3 cellular contexts compared by ENCODE assay signal in genomic region chr10:102297132-102297531, GRCh38.
TF ChIP-seq lines count a peak whose summit lies in the region.

No MANE protein-coding gene starts in this region.

TF ChIP-seq in GM12891, 5 proteins besides CTCF, POLR2A, EP300 and RAD21:
- no peak for TF ChIP-seq PAX5 (IDR thresholded peaks at IDR 0.05; ENCODE audit: insufficient read depth, low read length, severe bottlenecking)
- no peak for TF ChIP-seq POU2F2 (IDR thresholded peaks at IDR 0.05; ENCODE audit: low read depth, low read length)
- TF ChIP-seq TAF1 (IDR thresholded peaks at IDR 0.05; ENCODE audit: low read depth, low read length) = no peak
- TF ChIP-seq SPI1 (IDR thresholded peaks at IDR 0.05; ENCODE audit: low read depth, low read length) = no peak
- TF ChIP-seq POLR2AphosphoS5 (IDR thresholded peaks at IDR 0.05; ENCODE audit: low read depth, low read length) = no peak
TF ChIP-seq in GM12891: peak in this region for 0.

TF ChIP-seq in GM12878, 131 proteins besides CTCF, POLR2A, EP300 and RAD21:
- TF ChIP-seq ZBTB33 (IDR thresholded peaks at IDR 0.05) = no peak
- no peak for TF ChIP-seq TAF1 (IDR thresholded peaks at IDR 0.05; ENCODE audit: borderline replicate concordance, low read depth, low read length)
- TF ChIP-seq ESRRA (IDR thresholded peaks at IDR 0.05; ENCODE audit: low read length) = no peak
- TF ChIP-seq ZBED1 (IDR thresholded peaks at IDR 0.05; ENCODE audit: borderline replicate concordance) = no peak
- TF ChIP-seq JUNB (IDR thresholded peaks at IDR 0.05) = no peak
- no peak for TF ChIP-seq PAX5 (IDR thresholded peaks at IDR 0.05; ENCODE audit: borderline replicate concordance, low read depth, low read length)
- no peak for TF ChIP-seq TBL1XR1 (IDR thresholded peaks at IDR 0.05; ENCODE audit: low read depth, low read length)
- TF ChIP-seq BACH1 (IDR thresholded peaks at IDR 0.05; ENCODE audit: borderline replicate concordance) = no peak
- TF ChIP-seq, protein P1, sequence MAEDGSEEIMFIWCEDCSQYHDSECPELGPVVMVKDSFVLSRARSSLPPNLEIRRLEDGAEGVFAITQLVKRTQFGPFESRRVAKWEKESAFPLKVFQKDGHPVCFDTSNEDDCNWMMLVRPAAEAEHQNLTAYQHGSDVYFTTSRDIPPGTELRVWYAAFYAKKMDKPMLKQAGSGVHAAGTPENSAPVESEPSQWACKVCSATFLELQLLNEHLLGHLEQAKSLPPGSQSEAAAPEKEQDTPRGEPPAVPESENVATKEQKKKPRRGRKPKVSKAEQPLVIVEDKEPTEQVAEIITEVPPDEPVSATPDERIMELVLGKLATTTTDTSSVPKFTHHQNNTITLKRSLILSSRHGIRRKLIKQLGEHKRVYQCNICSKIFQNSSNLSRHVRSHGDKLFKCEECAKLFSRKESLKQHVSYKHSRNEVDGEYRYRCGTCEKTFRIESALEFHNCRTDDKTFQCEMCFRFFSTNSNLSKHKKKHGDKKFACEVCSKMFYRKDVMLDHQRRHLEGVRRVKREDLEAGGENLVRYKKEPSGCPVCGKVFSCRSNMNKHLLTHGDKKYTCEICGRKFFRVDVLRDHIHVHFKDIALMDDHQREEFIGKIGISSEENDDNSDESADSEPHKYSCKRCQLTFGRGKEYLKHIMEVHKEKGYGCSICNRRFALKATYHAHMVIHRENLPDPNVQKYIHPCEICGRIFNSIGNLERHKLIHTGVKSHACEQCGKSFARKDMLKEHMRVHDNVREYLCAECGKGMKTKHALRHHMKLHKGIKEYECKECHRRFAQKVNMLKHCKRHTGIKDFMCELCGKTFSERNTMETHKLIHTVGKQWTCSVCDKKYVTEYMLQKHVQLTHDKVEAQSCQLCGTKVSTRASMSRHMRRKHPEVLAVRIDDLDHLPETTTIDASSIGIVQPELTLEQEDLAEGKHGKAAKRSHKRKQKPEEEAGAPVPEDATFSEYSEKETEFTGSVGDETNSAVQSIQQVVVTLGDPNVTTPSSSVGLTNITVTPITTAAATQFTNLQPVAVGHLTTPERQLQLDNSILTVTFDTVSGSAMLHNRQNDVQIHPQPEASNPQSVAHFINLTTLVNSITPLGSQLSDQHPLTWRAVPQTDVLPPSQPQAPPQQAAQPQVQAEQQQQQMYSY (CRISPR knock-in tag; IDR thresholded peaks at IDR 0.05) = no peak
- TF ChIP-seq MTA3 (IDR thresholded peaks at IDR 0.05; ENCODE audit: borderline replicate concordance, low read length) = no peak
- TF ChIP-seq, protein P2, sequence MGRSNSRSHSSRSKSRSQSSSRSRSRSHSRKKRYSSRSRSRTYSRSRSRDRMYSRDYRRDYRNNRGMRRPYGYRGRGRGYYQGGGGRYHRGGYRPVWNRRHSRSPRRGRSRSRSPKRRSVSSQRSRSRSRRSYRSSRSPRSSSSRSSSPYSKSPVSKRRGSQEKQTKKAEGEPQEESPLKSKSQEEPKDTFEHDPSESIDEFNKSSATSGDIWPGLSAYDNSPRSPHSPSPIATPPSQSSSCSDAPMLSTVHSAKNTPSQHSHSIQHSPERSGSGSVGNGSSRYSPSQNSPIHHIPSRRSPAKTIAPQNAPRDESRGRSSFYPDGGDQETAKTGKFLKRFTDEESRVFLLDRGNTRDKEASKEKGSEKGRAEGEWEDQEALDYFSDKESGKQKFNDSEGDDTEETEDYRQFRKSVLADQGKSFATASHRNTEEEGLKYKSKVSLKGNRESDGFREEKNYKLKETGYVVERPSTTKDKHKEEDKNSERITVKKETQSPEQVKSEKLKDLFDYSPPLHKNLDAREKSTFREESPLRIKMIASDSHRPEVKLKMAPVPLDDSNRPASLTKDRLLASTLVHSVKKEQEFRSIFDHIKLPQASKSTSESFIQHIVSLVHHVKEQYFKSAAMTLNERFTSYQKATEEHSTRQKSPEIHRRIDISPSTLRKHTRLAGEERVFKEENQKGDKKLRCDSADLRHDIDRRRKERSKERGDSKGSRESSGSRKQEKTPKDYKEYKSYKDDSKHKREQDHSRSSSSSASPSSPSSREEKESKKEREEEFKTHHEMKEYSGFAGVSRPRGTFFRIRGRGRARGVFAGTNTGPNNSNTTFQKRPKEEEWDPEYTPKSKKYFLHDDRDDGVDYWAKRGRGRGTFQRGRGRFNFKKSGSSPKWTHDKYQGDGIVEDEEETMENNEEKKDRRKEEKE (IDR thresholded peaks at IDR 0.05) = no peak
- no peak for TF ChIP-seq ZNF24 (IDR thresholded peaks at IDR 0.05)
- TF ChIP-seq, protein P3, sequence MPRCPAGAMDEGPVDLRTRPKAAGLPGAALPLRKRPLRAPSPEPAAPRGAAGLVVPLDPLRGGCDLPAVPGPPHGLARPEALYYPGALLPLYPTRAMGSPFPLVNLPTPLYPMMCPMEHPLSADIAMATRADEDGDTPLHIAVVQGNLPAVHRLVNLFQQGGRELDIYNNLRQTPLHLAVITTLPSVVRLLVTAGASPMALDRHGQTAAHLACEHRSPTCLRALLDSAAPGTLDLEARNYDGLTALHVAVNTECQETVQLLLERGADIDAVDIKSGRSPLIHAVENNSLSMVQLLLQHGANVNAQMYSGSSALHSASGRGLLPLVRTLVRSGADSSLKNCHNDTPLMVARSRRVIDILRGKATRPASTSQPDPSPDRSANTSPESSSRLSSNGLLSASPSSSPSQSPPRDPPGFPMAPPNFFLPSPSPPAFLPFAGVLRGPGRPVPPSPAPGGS (IDR thresholded peaks at IDR 0.05; ENCODE audit: borderline replicate concordance, insufficient read depth, low read depth, low read length, poor library complexity, severe bottlenecking) = no peak
- no peak for TF ChIP-seq SUZ12 (IDR thresholded peaks at IDR 0.05; ENCODE audit: unreplicated experiment)
- no peak for TF ChIP-seq ZZZ3 (IDR thresholded peaks at IDR 0.05; ENCODE audit: control insufficient read depth, insufficient read length, low read depth)

TF ChIP-seq in HepG2, 621 proteins besides CTCF, POLR2A, EP300 and RAD21:
- TF ChIP-seq MTF2 (CRISPR knock-in tag; IDR thresholded peaks at IDR 0.05; ENCODE audit: borderline replicate concordance) (no peak), ISX (CRISPR knock-in tag; conservative IDR thresholded peaks at IDR 0.05) (no peak), ZNF138 (CRISPR knock-in tag; IDR thresholded peaks at IDR 0.05; ENCODE audit: low read depth) (no peak), ELF3 (CRISPR knock-in tag; IDR thresholded peaks at IDR 0.05) (no peak), ZBTB2 (CRISPR knock-in tag; IDR thresholded peaks at IDR 0.05; ENCODE audit: low read depth) (no peak), FOXP1 (IDR thresholded peaks at IDR 0.05) (no peak), FOXP1 (CRISPR knock-in tag; IDR thresholded peaks at IDR 0.05) (no peak), ZNF460 (CRISPR knock-in tag; IDR thresholded peaks at IDR 0.05; ENCODE audit: borderline replicate concordance) (no peak), TOPORS (CRISPR knock-in tag; IDR thresholded peaks at IDR 0.05) (no peak), PHB2 (IDR thresholded peaks at IDR 0.05; ENCODE audit: partially characterized antibody) (no peak), ZNF281 (CRISPR knock-in tag; IDR thresholded peaks at IDR 0.05; ENCODE audit: borderline replicate concordance) (no peak), RBFOX2 (IDR thresholded peaks at IDR 0.05; ENCODE audit: low read depth, low read length) (no peak), CCDC6 (CRISPR knock-in tag; IDR thresholded peaks at IDR 0.05) (no peak), ZNF616 (CRISPR knock-in tag; IDR thresholded peaks at IDR 0.05; ENCODE audit: low read depth) (no peak), POGZ (CRISPR knock-in tag; IDR thresholded peaks at IDR 0.05) (no peak), KMT2A (CRISPR knock-in tag; IDR thresholded peaks at IDR 0.05) (no peak), ZNF343 (CRISPR knock-in tag; IDR thresholded peaks at IDR 0.05) (no peak)
- TF ChIP-seq, protein P4, sequence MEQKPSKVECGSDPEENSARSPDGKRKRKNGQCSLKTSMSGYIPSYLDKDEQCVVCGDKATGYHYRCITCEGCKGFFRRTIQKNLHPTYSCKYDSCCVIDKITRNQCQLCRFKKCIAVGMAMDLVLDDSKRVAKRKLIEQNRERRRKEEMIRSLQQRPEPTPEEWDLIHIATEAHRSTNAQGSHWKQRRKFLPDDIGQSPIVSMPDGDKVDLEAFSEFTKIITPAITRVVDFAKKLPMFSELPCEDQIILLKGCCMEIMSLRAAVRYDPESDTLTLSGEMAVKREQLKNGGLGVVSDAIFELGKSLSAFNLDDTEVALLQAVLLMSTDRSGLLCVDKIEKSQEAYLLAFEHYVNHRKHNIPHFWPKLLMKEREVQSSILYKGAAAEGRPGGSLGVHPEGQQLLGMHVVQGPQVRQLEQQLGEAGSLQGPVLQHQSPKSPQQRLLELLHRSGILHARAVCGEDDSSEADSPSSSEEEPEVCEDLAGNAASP (CRISPR knock-in tag; IDR thresholded peaks at IDR 0.05; ENCODE audit: borderline replicate concordance) = no peak
- TF ChIP-seq, protein P5, sequence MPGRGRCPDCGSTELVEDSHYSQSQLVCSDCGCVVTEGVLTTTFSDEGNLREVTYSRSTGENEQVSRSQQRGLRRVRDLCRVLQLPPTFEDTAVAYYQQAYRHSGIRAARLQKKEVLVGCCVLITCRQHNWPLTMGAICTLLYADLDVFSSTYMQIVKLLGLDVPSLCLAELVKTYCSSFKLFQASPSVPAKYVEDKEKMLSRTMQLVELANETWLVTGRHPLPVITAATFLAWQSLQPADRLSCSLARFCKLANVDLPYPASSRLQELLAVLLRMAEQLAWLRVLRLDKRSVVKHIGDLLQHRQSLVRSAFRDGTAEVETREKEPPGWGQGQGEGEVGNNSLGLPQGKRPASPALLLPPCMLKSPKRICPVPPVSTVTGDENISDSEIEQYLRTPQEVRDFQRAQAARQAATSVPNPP (CRISPR knock-in tag; IDR thresholded peaks at IDR 0.05) = no peak
